In genomic region chr14:46399049-46399448, GRCh38 we compare ENCODE assay signal across 29 cellular contexts.
DNase-seq lines count a peak whose midpoint lies in the region.
"Had no signal": no experiment of that assay in that cellular context is flagged by ENCODE, and none has a peak within 500 bp of the region (broad histone marks: within the 10 kb centered on the region; RNA-seq: fewer than 3 reads in every experiment).

No MANE protein-coding gene starts in this region.

- no peaks in the 10 kb centered on the region for H3K36me3 ChIP-seq in neuronal stem cell (replicated peaks in 1 of 2; ENCODE audit: control insufficient read depth in 2 of 2, insufficient read depth in 2 of 2, low read length in 2 of 2)
- H3K36me3 ChIP-seq: adrenal gland, left ventricle myocardium inferior, right atrium auricular region, spleen, thoracic aorta had no signal

- H3K79me1 ChIP-seq in neuronal stem cell (ENCODE audit: low read depth, low read length) = no peaks in the 10 kb centered on the region

- H4K91ac ChIP-seq in neuronal stem cell (ENCODE audit: low read depth, low read length, poor library complexity) = no peak overlapping the region

- WGBS in neuronal stem cell (ENCODE audit: extremely low coverage in 2 of 2, insufficient read length in 2 of 2, insufficient replicate concordance in 1 of 2), 2 donors = 100% methylated on average over 2 of the region's 5 CpGs; no CpG with 5 or more reads in 1 of the 2 donors

- H2BK12ac ChIP-seq in neuronal stem cell (ENCODE audit: low read length) = no peak overlapping the region

- H3K18ac ChIP-seq in neuronal stem cell (ENCODE audit: low read length) = no peak overlapping the region

- no peak overlapping the region for H4K8ac ChIP-seq in neuronal stem cell (ENCODE audit: low read depth, low read length)

- no peak overlapping the region for H2BK15ac ChIP-seq in neuronal stem cell (ENCODE audit: low read length)

- no peaks in the 10 kb centered on the region for H3K27me3 ChIP-seq in neuronal stem cell (ENCODE audit: control insufficient read depth in 3 of 3, insufficient read depth in 3 of 3, low read depth in 1 of 3, low read length in 3 of 3)
- H3K27me3 ChIP-seq: adrenal gland, right atrium auricular region, spleen had no signal

- peak; percentile 47 to 88 for DNase-seq in NCI-H2081 (lab: John Stamatoyannopoulos, UW)
- DNase-seq in NCI-H2081 treated with DMSO at 0.1 percent for 48 hours (lab: John Stamatoyannopoulos, UW) = no peak
- DNase-seq in NCI-H1930 (lab: John Stamatoyannopoulos, UW) = peak; percentile 3 to 29
- DNase-seq in RPMI8226 = peak; percentile 2
- DNase-seq in neuronal stem cell (ENCODE audit: low spot score) = no peak
- DNase-seq in SKM-1 treated with dmso at 0.1 percent for 144 hours (lab: John Stamatoyannopoulos, UW; ENCODE audit: unreplicated experiment) = no peak
- no peak for DNase-seq in activated naive CD4-positive, alpha-beta T cell treated with anti-CD3 and anti-CD28 coated beads, Interleukin-2, amount 50 U/mL, for 16 hours
- DNase-seq in stimulated activated CD4-positive, alpha-beta T cell treated with anti-CD3 and anti-CD28 coated beads, Interleukin-2, amount 100 ng/mL, for 24 hours = no peak
- DNase-seq: activated CD4-positive, alpha-beta memory T cell treated with anti-CD3 and anti-CD28 coated beads for 36 hours; activated CD8-positive, alpha-beta memory T cell treated with anti-CD3 and anti-CD28 coated beads, Interleukin-2, amount 50 U/mL, for 4 hours; activated naive CD4-positive, alpha-beta T cell treated with Interleukin-2 at 50 U/mL for 16 hours; Calu3; CD4-positive, CD25-positive, alpha-beta regulatory T cell; central memory CD4-positive, alpha-beta T cell; effector memory CD8-positive, alpha-beta T cell; H7; IMR-90; left ventricle myocardium inferior; mesenchymal stem cell; NCI-H2029; NCI-H510A; PC-9; posterior cingulate gyrus; spleen; stimulated activated naive CD8-positive, alpha-beta T cell treated with anti-CD3 and anti-CD28 coated beads, Interleukin-15, amount 100 ng/mL, for 72 hours had no signal

- no peak overlapping the region for H2BK120ac ChIP-seq in neuronal stem cell (ENCODE audit: low read depth, low read length)

- no peak overlapping the region for H3K4me2 ChIP-seq in neuronal stem cell (ENCODE audit: insufficient read depth, low read length, poor library complexity, severe bottlenecking)
- H3K4me2 ChIP-seq: A549, PC-9 had no signal

- H3K23ac ChIP-seq in neuronal stem cell (ENCODE audit: low read depth, low read length, poor library complexity) = no peak overlapping the region

- H3K4ac ChIP-seq in neuronal stem cell (ENCODE audit: low read length) = no peak overlapping the region

- no peak overlapping the region for H3K9ac ChIP-seq in neuronal stem cell (ENCODE audit: low read depth, low read length, poor library complexity)

- no peak overlapping the region for H3K27ac ChIP-seq in neuronal stem cell (replicated peaks; ENCODE audit: low read length)
- H3K27ac ChIP-seq: A549, adrenal gland, left ventricle myocardium inferior, PC-9, right atrium auricular region, spleen, thoracic aorta had no signal

- no peak overlapping the region for H3K4me3 ChIP-seq in neuronal stem cell (ENCODE audit: low read length in 2 of 2)
- H3K4me3 ChIP-seq: A549, adrenal gland, left ventricle myocardium inferior, PC-9, right atrium auricular region, spleen, thoracic aorta had no signal

- H2AK5ac ChIP-seq in neuronal stem cell (ENCODE audit: low read depth, low read length) = no peak overlapping the region

- peak overlapping the region; percentile 60 for H2AFZ ChIP-seq in neuronal stem cell (ENCODE audit: low read length)
- H2AFZ ChIP-seq: PC-9 had no signal

- no peak overlapping the region for H2BK5ac ChIP-seq in neuronal stem cell (ENCODE audit: low read length)

- peaks cover 0 to 9% of the 10 kb centered on the region in 2 donors for H3K4me1 ChIP-seq in neuronal stem cell (ENCODE audit: control insufficient read depth in 2 of 2, insufficient read depth in 1 of 2, low read depth in 1 of 2, low read length in 2 of 2)
- H3K4me1 ChIP-seq: A549, adrenal gland, left ventricle myocardium inferior, right atrium auricular region, spleen had no signal

- H3K9me3 ChIP-seq in neuronal stem cell (replicated peaks in 1 of 2; ENCODE audit: control insufficient read depth in 2 of 2, insufficient read depth in 1 of 2, low read depth in 1 of 2, low read length in 2 of 2) = no peaks in the 10 kb centered on the region
- H3K9me3 ChIP-seq: A549, adrenal gland, right atrium auricular region, thoracic aorta had no signal

- H3K14ac ChIP-seq in neuronal stem cell (ENCODE audit: low read length) = no peak overlapping the region

Comparison
In these comparisons a context has a peak if more than half of its experiments do, and no peak if none do; other contexts are left out.
1. DNase-seq: peak in NCI-H2081 (2 of 2), NCI-H1930 (2 of 2) and RPMI8226 (single experiment); none in NCI-H2081 treated with DMSO at 0.1 percent for 48 hours (single experiment), neuronal stem cell (single experiment), SKM-1 treated with dmso at 0.1 percent for 144 hours (single experiment), activated naive CD4-positive, alpha-beta T cell treated with anti-CD3 and anti-CD28 coated beads, Interleukin-2, amount 50 U/mL, for 16 hours (single experiment) and stimulated activated CD4-positive, alpha-beta T cell treated with anti-CD3 and anti-CD28 coated beads, Interleukin-2, amount 100 ng/mL, for 24 hours (0 of 2).